ENCODE assay signal across 12 cellular contexts in genomic region chr1:100721502-100722205, GRCh38. TPM values are rescaled to one million over a fixed set of nuclear protein-coding genes. Genes with fewer than 3 reads are reported as not detected.
DNase-seq lines count a peak whose midpoint lies in the region; ATAC-seq and TF ChIP-seq lines count a peak whose summit lies in the region.
"Had no signal": no experiment of that assay in that cellular context is flagged by ENCODE, and none has a peak within 500 bp of the region (broad histone marks: within the 10 kb centered on the region; RNA-seq: fewer than 3 reads in every experiment).

No MANE protein-coding gene starts in this region.

- peak overlapping the region; percentile 12 for H3K27ac Mint-ChIP-seq in nephron progenitor cell
- H3K27ac Mint-ChIP-seq in activated CD4-positive, alpha-beta T cell treated with anti-CD3 and anti-CD28 coated beads, Interleukin-2, amount 10 ng/mL, durations not matched to agents 7 days and 5 days, result no peak overlapping the region
- H3K27ac Mint-ChIP-seq: CD4-positive, CD25-positive, alpha-beta regulatory T cell had no signal

- H3K36me3 Mint-ChIP-seq in nephron progenitor cell (ENCODE audit: low read depth), result peaks cover 8% of the 10 kb centered on the region
- no peaks in the 10 kb centered on the region for H3K36me3 Mint-ChIP-seq in activated CD4-positive, alpha-beta T cell treated with anti-CD3 and anti-CD28 coated beads, Interleukin-2, amount 10 ng/mL, durations not matched to agents 7 days and 5 days (ENCODE audit: low read depth)
- H3K36me3 Mint-ChIP-seq: CD4-positive, CD25-positive, alpha-beta regulatory T cell had no signal

- ATAC-seq in HG02678 (IDR thresholded peaks at IDR 0.05; ENCODE audit: unreplicated experiment) (no peak), HG03196 (IDR thresholded peaks at IDR 0.05; ENCODE audit: unreplicated experiment) (no peak)

- H3K79me2 ChIP-seq in ACC112 (ENCODE audit: control insufficient read depth, insufficient read depth, low read length, unreplicated experiment), result no peaks in the 10 kb centered on the region

- DNase-seq in NOMO-1 treated with DMSO at 0.1 percent for 48 hours (lab: John Stamatoyannopoulos, UW; ENCODE audit: unreplicated experiment) (peak; percentile 38), epithelial cell of esophagus (ENCODE audit: low read depth) (peak; percentile 31), nephron progenitor cell (peak; percentile 22), 8988T (no peak)
- DNase-seq in activated CD4-positive, alpha-beta T cell treated with anti-CD3 and anti-CD28 coated beads, Interleukin-2, amount 10 ng/mL, durations not matched to agents 7 days and 5 days, result no peak
- DNase-seq: activated gamma-delta T cell; CD4-positive, CD25-positive, alpha-beta regulatory T cell; islet precursor cell had no signal

- peaks cover 4% of the 10 kb centered on the region for H3K27me3 Mint-ChIP-seq in nephron progenitor cell (ENCODE audit: low read depth, poor library complexity)
- H3K27me3 Mint-ChIP-seq in activated CD4-positive, alpha-beta T cell treated with anti-CD3 and anti-CD28 coated beads, Interleukin-2, amount 10 ng/mL, durations not matched to agents 7 days and 5 days, result peaks cover 28% of the 10 kb centered on the region

- H3K4me3 Mint-ChIP-seq in nephron progenitor cell, result peak overlapping the region; percentile 65
- H3K4me3 Mint-ChIP-seq in activated CD4-positive, alpha-beta T cell treated with anti-CD3 and anti-CD28 coated beads, Interleukin-2, amount 10 ng/mL, durations not matched to agents 7 days and 5 days, result no peak overlapping the region
- H3K4me3 Mint-ChIP-seq: CD4-positive, CD25-positive, alpha-beta regulatory T cell had no signal

- TF ChIP-seq CTCF in epithelial cell of esophagus (IDR thresholded peaks at IDR 0.05; ENCODE audit: insufficient read depth, low read depth, low read length, missing control alignments) (no peak), nephron progenitor cell (IDR thresholded peaks at IDR 0.05) (no peak)

- peak overlapping the region; percentile 31 for H2AFZ ChIP-seq in ACC112 (ENCODE audit: low read length, unreplicated experiment)

- H3K36me3 ChIP-seq in ACC112 (ENCODE audit: insufficient read depth, low read length), result peaks cover 10% of the 10 kb centered on the region; the same call in 1 of the 2 replicates

- no peaks in the 10 kb centered on the region for H3K27me3 ChIP-seq in ACC112 (ENCODE audit: insufficient read depth, low read length)

- H3K4me1 ChIP-seq in ACC112 (ENCODE audit: control insufficient read depth, insufficient read depth, low read length, unreplicated experiment), result peaks cover 19% of the 10 kb centered on the region

- H3K4me3 ChIP-seq in ACC112 (ENCODE audit: low read depth, low read length), result peak overlapping the region; percentile 73
- H3K4me3 ChIP-seq in epithelial cell of esophagus (ENCODE audit: low read length), result no peak overlapping the region

- POLR2A ChIA-PET in activated CD4-positive, alpha-beta T cell treated with anti-CD3 and anti-CD28 coated beads, Interleukin-2, amount 10 ng/mL, durations not matched to agents 7 days and 5 days (lab: Charles Lee), result no interaction called here

- H3K27ac ChIP-seq in ACC112 (ENCODE audit: low read depth, low read length), result peak overlapping the region; percentile 71
- H3K27ac ChIP-seq: HL-60 had no signal

- CTCF ChIA-PET in activated CD4-positive, alpha-beta T cell treated with anti-CD3 and anti-CD28 coated beads, Interleukin-2, amount 10 ng/mL, durations not matched to agents 7 days and 5 days (lab: Charles Lee), result no interaction called here

- H3K9me3 Mint-ChIP-seq in nephron progenitor cell, result peaks cover 7% of the 10 kb centered on the region
- no peaks in the 10 kb centered on the region for H3K9me3 Mint-ChIP-seq in activated CD4-positive, alpha-beta T cell treated with anti-CD3 and anti-CD28 coated beads, Interleukin-2, amount 10 ng/mL, durations not matched to agents 7 days and 5 days
- H3K9me3 Mint-ChIP-seq: CD4-positive, CD25-positive, alpha-beta regulatory T cell had no signal

- peaks cover 28% of the 10 kb centered on the region for H3K4me1 Mint-ChIP-seq in nephron progenitor cell
- H3K4me1 Mint-ChIP-seq in activated CD4-positive, alpha-beta T cell treated with anti-CD3 and anti-CD28 coated beads, Interleukin-2, amount 10 ng/mL, durations not matched to agents 7 days and 5 days, result no peaks in the 10 kb centered on the region
- H3K4me1 Mint-ChIP-seq: CD4-positive, CD25-positive, alpha-beta regulatory T cell had no signal

RNA-seq across cellular contexts. Expression of gene VCAM1, which starts 2.1 kb away (rescaled TPM):
- not detected for total RNA-seq in activated CD4-positive, alpha-beta T cell treated with anti-CD3 and anti-CD28 coated beads, Interleukin-2, amount 10 ng/mL, durations not matched to agents 7 days and 5 days
- total RNA-seq: CD4-positive, CD25-positive, alpha-beta regulatory T cell had no signal

Comparison
In these comparisons a context has a peak if more than half of its experiments do, and no peak if none do; other contexts are left out.
1. DNase-seq: peak in NOMO-1 treated with DMSO at 0.1 percent for 48 hours (single experiment), epithelial cell of esophagus (single experiment) and nephron progenitor cell (single experiment); none in activated CD4-positive, alpha-beta T cell treated with anti-CD3 and anti-CD28 coated beads, Interleukin-2, amount 10 ng/mL, durations not matched to agents 7 days and 5 days (single experiment) and 8988T (single experiment).